Comparison of ENCODE assay signal across 8 cellular contexts in genomic region chr1:145858238-145858936, GRCh38. TPM values are rescaled to one million over a fixed set of nuclear protein-coding genes. Genes with fewer than 3 reads are reported as not detected.
DNase-seq lines count a peak whose midpoint lies in the region; ATAC-seq, FAIRE-seq and TF ChIP-seq lines count a peak whose summit lies in the region.

No MANE protein-coding gene starts in this region.

- H3K27ac Mint-ChIP-seq in activated CD4-positive, alpha-beta T cell treated with anti-CD3 and anti-CD28 coated beads, Interleukin-2, amount 10 ng/mL, durations not matched to agents 24 days and 14 days: peak overlapping the region; percentile 96

- no peak overlapping the region for H2BK12ac ChIP-seq in H1 (ENCODE audit: low read depth, low read length)

- H3K9me3 ChIP-seq in H1 (ENCODE audit: insufficient read depth in 2 of 2, low read depth in 1 of 2, low read length in 1 of 2) (peaks cover 4 to 5% of the 10 kb centered on the region in 2 experiments; a peak in 2 of 4 replicates), mucosa of descending colon (no peaks in the 10 kb centered on the region)

- FAIRE-seq in H1 (lab: Jason Lieb, UNC): no peak

- TF ChIP-seq CTCF in C4-2B (conservative IDR thresholded peaks at IDR 0.05) (no peak), H1 (IDR thresholded peaks at IDR 0.05; ENCODE audit: control extremely low read depth in 1 of 3, insufficient read depth in 1 of 3, low read depth in 1 of 3, low read length in 3 of 3) (no peak), mucosa of descending colon (IDR thresholded peaks at IDR 0.05) (no peak)

- peaks cover 0 to 5% (median 3%) of the 10 kb centered on the region in 4 experiments; a peak in 4 of 7 replicates for H3K4me1 ChIP-seq in H1 (replicated peaks in 1 of 4; ENCODE audit: control insufficient read depth in 3 of 4, insufficient read depth in 4 of 4, low read length in 3 of 4)
- H3K4me1 ChIP-seq in mucosa of descending colon (ENCODE audit: low read depth): peaks cover 4% of the 10 kb centered on the region

- H3K79me2 ChIP-seq in H1 (ENCODE audit: control insufficient read depth in 1 of 2, insufficient read depth in 2 of 2, low read length in 2 of 2): peaks cover 0 to 11% of the 10 kb centered on the region in 2 experiments; a peak in 1 of 4 replicates

- peak overlapping the region; percentile 83; the same call in 1 of the 2 replicates for H2BK5ac ChIP-seq in H1 (ENCODE audit: low read depth, low read length)

- intact Hi-C loops in activated CD4-positive, alpha-beta T cell treated with anti-CD3 and anti-CD28 coated beads, Interleukin-2, amount 10 ng/mL, durations not matched to agents 24 days and 14 days (cut with micrococcal nuclease): loop anchor here (2.0 kb wide), 2 partner anchors 34 to 98 kb away; partner anchors contain the start of genes POLR3C and RNF115
- intact Hi-C loops in mucosa of descending colon (cut with DNase I, micrococcal nuclease): no loop called here

- H2AK5ac ChIP-seq in H1 (ENCODE audit: low read depth, low read length): no peak overlapping the region

- H3K36me3 Mint-ChIP-seq in activated CD4-positive, alpha-beta T cell treated with anti-CD3 and anti-CD28 coated beads, Interleukin-2, amount 10 ng/mL, durations not matched to agents 24 days and 14 days (ENCODE audit: low read depth): peaks cover 18% of the 10 kb centered on the region

- H3K4me2 ChIP-seq in H1 (ENCODE audit: insufficient read depth in 1 of 2, low read depth in 2 of 2, low read length in 2 of 2): peak overlapping the region; percentile 63 to 72

- peaks cover 14% of the 10 kb centered on the region for H3K4me1 Mint-ChIP-seq in activated CD4-positive, alpha-beta T cell treated with anti-CD3 and anti-CD28 coated beads, Interleukin-2, amount 10 ng/mL, durations not matched to agents 24 days and 14 days

- no peaks in the 10 kb centered on the region; a peak in 1 of 7 replicates for H3K27me3 ChIP-seq in H1 (replicated peaks in 1 of 4; ENCODE audit: control insufficient read depth in 3 of 4, extremely low read depth in 1 of 4, insufficient read depth in 3 of 4, low read length in 3 of 4)

- DNase-seq in NCI-H1930 (lab: John Stamatoyannopoulos, UW) (peak; percentile 48 to 52), H1 (ENCODE audit: low read depth in 1 of 2, low spot score in 2 of 2) (peak; percentile 43 to 93), mucosa of descending colon (peak; percentile 77 to 84 (median 77)), NCI-H2107 treated with DMSO at 0.1 percent for 48 hours (lab: John Stamatoyannopoulos, UW; ENCODE audit: unreplicated experiment) (no peak)
- peak; percentile 85 for DNase-seq in activated CD4-positive, alpha-beta T cell treated with anti-CD3 and anti-CD28 coated beads, Interleukin-2, amount 10 ng/mL, durations not matched to agents 24 days and 14 days
- DNase-seq in stimulated activated naive CD4-positive, alpha-beta T cell (lab: John Stamatoyannopoulos, UW): peak in 4 of 6 experiments; percentile 56 to 82 (median 68)

- ATAC-seq in GM21526 (IDR thresholded peaks at IDR 0.05; ENCODE audit: low FRiP score, unreplicated experiment) (peak; percentile 11), mucosa of descending colon (peak; percentile 55)

- H3K79me1 ChIP-seq in H1 (ENCODE audit: low read depth, low read length): peaks cover 5% of the 10 kb centered on the region; the same call in 1 of the 2 replicates

- CTCF ChIA-PET in H1 (lab: Charles Lee; ENCODE audit: partially characterized antibody): interaction anchor here (0.9 to 12.9 kb wide), 11 partner anchors 11 to 154 kb away, joined by 3 to 214 read pairs (median 6); partner anchors contain the start of gene NUDT17

- H2AFZ ChIP-seq in H1 (ENCODE audit: low read length): no peak overlapping the region; the same call in 1 of the 2 replicates

- peak overlapping the region; percentile 46 to 90 (median 62) for H3K9ac ChIP-seq in H1 (replicated peaks in 1 of 4; ENCODE audit: extremely low read depth in 1 of 4, low read depth in 3 of 4, low read length in 3 of 4)

- no peak for TF ChIP-seq RAD21 in H1 (IDR thresholded peaks at IDR 0.05 in 1 of 2, conservative IDR thresholded peaks at IDR 0.05 in 1 of 2; ENCODE audit: low read depth in 2 of 2, low read length in 2 of 2)

- peak overlapping the region; percentile 99 for H3K18ac ChIP-seq in H1 (ENCODE audit: extremely low read depth, low read length)

- peaks cover 7% of the 10 kb centered on the region for H3K23me2 ChIP-seq in H1 (ENCODE audit: low read depth, low read length)

- H2BK15ac ChIP-seq in H1 (ENCODE audit: low read length): peak overlapping the region; percentile 46; the same call in 1 of the 2 replicates

- H3K4ac ChIP-seq in H1 (replicated peaks; ENCODE audit: insufficient read length, low read depth, low read length): no peak overlapping the region

- POLR2A ChIA-PET in H1 (lab: Charles Lee; ENCODE audit: partially characterized antibody): interaction anchor here (0.8 to 8.1 kb wide), 24 partner anchors 10 to 194 kb away, joined by 3 to 95 read pairs (median 6); partner anchors contain the start of genes ANKRD35, NUDT17, PEX11B and POLR3C

- H3K4me3 Mint-ChIP-seq in activated CD4-positive, alpha-beta T cell treated with anti-CD3 and anti-CD28 coated beads, Interleukin-2, amount 10 ng/mL, durations not matched to agents 24 days and 14 days: peak overlapping the region; percentile 96

- peak overlapping the region; percentile 81 for H4K91ac ChIP-seq in H1 (replicated peaks; ENCODE audit: insufficient read length, low read length)

- H4K20me1 ChIP-seq in H1 (replicated peaks in 1 of 2; ENCODE audit: control insufficient read depth in 1 of 2, insufficient read depth in 2 of 2, low read length in 2 of 2): no peaks in the 10 kb centered on the region

- H2BK20ac ChIP-seq in H1 (ENCODE audit: low read length): no peak overlapping the region

- peaks cover 3% of the 10 kb centered on the region for H3K27me3 Mint-ChIP-seq in activated CD4-positive, alpha-beta T cell treated with anti-CD3 and anti-CD28 coated beads, Interleukin-2, amount 10 ng/mL, durations not matched to agents 24 days and 14 days

- H4K8ac ChIP-seq in H1 (ENCODE audit: extremely low read depth, insufficient read depth, low read length): peak overlapping the region; percentile 96; the same call in 1 of the 2 replicates

- 0% methylated on average over 6 of the region's 41 CpGs; no CpG with 5 or more reads in 1 of the 2 experiments for WGBS in H1 (ENCODE audit: extremely low coverage in 1 of 2, insufficient coverage in 1 of 2, insufficient read length in 1 of 2, insufficient replicate concordance in 2 of 2, low coverage in 1 of 2, low lambda C conversion rate in 2 of 2, missing lambda C conversion rate in 1 of 2), 2 experiments

- no peak overlapping the region for H2BK120ac ChIP-seq in H1 (replicated peaks; ENCODE audit: low read depth, low read length)

- H3K27ac ChIP-seq in C4-2B (peak overlapping the region; percentile 71), H1 (ENCODE audit: low read depth, low read length) (peak overlapping the region; percentile 78; the same call in 1 of the 2 replicates)

- peaks cover 13 to 31% (median 26%) of the 10 kb centered on the region in 4 experiments for H3K36me3 ChIP-seq in H1 (ENCODE audit: control insufficient read depth in 2 of 4, insufficient read depth in 4 of 4, low read length in 3 of 4)
- no peaks in the 10 kb centered on the region for H3K36me3 ChIP-seq in mucosa of descending colon (ENCODE audit: low read depth)

- no peaks in the 10 kb centered on the region for H3K9me3 Mint-ChIP-seq in activated CD4-positive, alpha-beta T cell treated with anti-CD3 and anti-CD28 coated beads, Interleukin-2, amount 10 ng/mL, durations not matched to agents 24 days and 14 days

- peak overlapping the region; percentile 63 to 95 (median 89) for H3K4me3 ChIP-seq in H1 (ENCODE audit: extremely low read depth in 1 of 4, insufficient read depth in 2 of 4, low read depth in 3 of 4, low read length in 4 of 4)
- H3K4me3 ChIP-seq in mucosa of descending colon: peak overlapping the region; percentile 63

- no peak for TF ChIP-seq EP300 in H1 (IDR thresholded peaks at IDR 0.05; ENCODE audit: borderline replicate concordance in 1 of 2, low read depth in 2 of 2, low read length in 2 of 2)

- no peak for TF ChIP-seq POLR2A in H1 (IDR thresholded peaks at IDR 0.05; ENCODE audit: control extremely low read depth in 1 of 2, low read depth in 2 of 2, low read length in 2 of 2)

- H3K14ac ChIP-seq in H1 (ENCODE audit: insufficient read length): no peak overlapping the region

- H3K56ac ChIP-seq in H1 (replicated peaks; ENCODE audit: insufficient read length, low read depth, low read length): peak overlapping the region; percentile 89

- no peak overlapping the region for H3K23ac ChIP-seq in H1 (ENCODE audit: insufficient read length)

- H4K5ac ChIP-seq in H1 (ENCODE audit: insufficient read length, low read depth, low read length): peak overlapping the region; percentile 99

RNA-seq across cellular contexts. Expression of gene PIAS3, which starts 0.5 kb away (rescaled TPM):
- total RNA-seq in activated CD4-positive, alpha-beta T cell treated with anti-CD3 and anti-CD28 coated beads, Interleukin-2, amount 10 ng/mL, durations not matched to agents 24 days and 14 days: 19.1 and 20.2 TPM in 2 replicates
- total RNA-seq in H1 (2021; fragmentation: NEBNext Ultra II Directional; extraction: Animal tissue kit (Norgen Biotek cat#: 25700)): 36.7 and 40.7 TPM in 2 replicates
- 49.9 and 73.8 TPM in 2 replicates for polyA plus RNA-seq in H1 (2011; rRNA removed)
- polyA plus RNA-seq in H1 (2011; cell fraction: cytosol; rRNA removed): 28.8 TPM
- 99.2 TPM for polyA plus RNA-seq in H1 (2011; cell fraction: nucleus; rRNA removed)
- 40.5 to 52.2 TPM (median 46.3 TPM) in 4 replicates for polyA plus RNA-seq in H1 (2012, experiment 1 of 2)
- 44.2 TPM for polyA plus RNA-seq in H1 (2012, experiment 2 of 2)
- 40.9 TPM for polyA plus RNA-seq in H1 (2013, experiment 1 of 2)
- 39.1 TPM for polyA plus RNA-seq in H1 (2013, experiment 2 of 2)
- polyA minus RNA-seq in H1 (2011; rRNA and poly(A)+ RNA removed): 20.0 and 23.6 TPM in 2 replicates
- polyA minus RNA-seq in H1 (2011; cell fraction: cytosol; rRNA and poly(A)+ RNA removed): 24.3 TPM
- polyA minus RNA-seq in H1 (2011; cell fraction: nucleus; rRNA and poly(A)+ RNA removed): 34.7 TPM
- 10 to 100 TPM; 11.6 to 26.6 (median 14.8) TPM for total RNA-seq in mucosa of descending colon

RNA-seq across cellular contexts. Expression of gene NUDT17, which starts 13.0 kb away (rescaled TPM):
- 2.5 and 3.4 TPM in 2 replicates for total RNA-seq in activated CD4-positive, alpha-beta T cell treated with anti-CD3 and anti-CD28 coated beads, Interleukin-2, amount 10 ng/mL, durations not matched to agents 24 days and 14 days
- total RNA-seq in H1 (2021; fragmentation: NEBNext Ultra II Directional; extraction: Animal tissue kit (Norgen Biotek cat#: 25700)): 2.7 and 2.8 TPM in 2 replicates
- polyA plus RNA-seq in H1 (2011; rRNA removed): 4.1 and 5.1 TPM in 2 replicates
- 5.5 TPM for polyA plus RNA-seq in H1 (2011; cell fraction: cytosol; rRNA removed)
- 6.3 TPM for polyA plus RNA-seq in H1 (2011; cell fraction: nucleus; rRNA removed)
- polyA plus RNA-seq in H1 (2012, experiment 1 of 2): 2.5 to 3.7 TPM (median 3.2 TPM) in 4 replicates
- 8.8 TPM for polyA plus RNA-seq in H1 (2012, experiment 2 of 2)
- 2.4 TPM for polyA plus RNA-seq in H1 (2013, experiment 1 of 2)
- polyA plus RNA-seq in H1 (2013, experiment 2 of 2): 2.2 TPM
- 1.3 and 2.0 TPM in 2 replicates for polyA minus RNA-seq in H1 (2011; rRNA and poly(A)+ RNA removed)
- 1.0 TPM for polyA minus RNA-seq in H1 (2011; cell fraction: cytosol; rRNA and poly(A)+ RNA removed)
- 1.2 TPM for polyA minus RNA-seq in H1 (2011; cell fraction: nucleus; rRNA and poly(A)+ RNA removed)
- 1 to 10 TPM; 1.1 to 2.5 (median 1.3) TPM for total RNA-seq in mucosa of descending colon

RNA-seq across cellular contexts. Expression of gene ANKRD35, which starts 27.3 kb away (rescaled TPM):
- total RNA-seq in activated CD4-positive, alpha-beta T cell treated with anti-CD3 and anti-CD28 coated beads, Interleukin-2, amount 10 ng/mL, durations not matched to agents 24 days and 14 days: 0.40 TPM in 2 replicates
- total RNA-seq in H1 (2021; fragmentation: NEBNext Ultra II Directional; extraction: Animal tissue kit (Norgen Biotek cat#: 25700)): 2.2 and 3.0 TPM in 2 replicates
- polyA plus RNA-seq in H1 (2011; rRNA removed): 1.4 and 1.6 TPM in 2 replicates
- polyA plus RNA-seq in H1 (2011; cell fraction: cytosol; rRNA removed): 2.3 TPM
- 1.1 TPM for polyA plus RNA-seq in H1 (2011; cell fraction: nucleus; rRNA removed)
- 2.7 to 4.6 TPM (median 3.3 TPM) in 4 replicates for polyA plus RNA-seq in H1 (2012, experiment 1 of 2)
- polyA plus RNA-seq in H1 (2012, experiment 2 of 2): 1.1 TPM
- 1.5 TPM for polyA plus RNA-seq in H1 (2013, experiment 1 of 2)
- 1.2 TPM for polyA plus RNA-seq in H1 (2013, experiment 2 of 2)
- 0.28 and 0.54 TPM in 2 replicates for polyA minus RNA-seq in H1 (2011; rRNA and poly(A)+ RNA removed)
- 1.5 TPM for polyA minus RNA-seq in H1 (2011; cell fraction: cytosol; rRNA and poly(A)+ RNA removed)
- polyA minus RNA-seq in H1 (2011; cell fraction: nucleus; rRNA and poly(A)+ RNA removed): 0.90 TPM
- 1 to 10 TPM in 1 of 3 donors, under 1 TPM in 2; 0.26 to 5.6 (median 0.99) TPM for total RNA-seq in mucosa of descending colon

RNA-seq across cellular contexts. Expression of gene POLR3C, which starts 34.4 kb away (rescaled TPM):
- total RNA-seq in activated CD4-positive, alpha-beta T cell treated with anti-CD3 and anti-CD28 coated beads, Interleukin-2, amount 10 ng/mL, durations not matched to agents 24 days and 14 days: 35.0 and 39.0 TPM in 2 replicates
- total RNA-seq in H1 (2021; fragmentation: NEBNext Ultra II Directional; extraction: Animal tissue kit (Norgen Biotek cat#: 25700)): 26.2 and 26.8 TPM in 2 replicates
- polyA plus RNA-seq in H1 (2011; rRNA removed): 23.7 and 26.8 TPM in 2 replicates
- polyA plus RNA-seq in H1 (2011; cell fraction: cytosol; rRNA removed): 32.3 TPM
- 25.0 TPM for polyA plus RNA-seq in H1 (2011; cell fraction: nucleus; rRNA removed)
- 19.3 to 25.9 TPM (median 21.4 TPM) in 4 replicates for polyA plus RNA-seq in H1 (2012, experiment 1 of 2)
- polyA plus RNA-seq in H1 (2012, experiment 2 of 2): 4.8 TPM
- polyA plus RNA-seq in H1 (2013, experiment 1 of 2): 16.3 TPM
- 15.6 TPM for polyA plus RNA-seq in H1 (2013, experiment 2 of 2)
- polyA minus RNA-seq in H1 (2011; rRNA and poly(A)+ RNA removed): 53.3 and 55.1 TPM in 2 replicates
- polyA minus RNA-seq in H1 (2011; cell fraction: cytosol; rRNA and poly(A)+ RNA removed): 15.9 TPM
- 37.1 TPM for polyA minus RNA-seq in H1 (2011; cell fraction: nucleus; rRNA and poly(A)+ RNA removed)
- total RNA-seq in mucosa of descending colon: 10 to 100 TPM; 17.5 to 24.0 (median 23.0) TPM

RNA-seq across cellular contexts. Expression of gene RNF115, which starts 34.5 kb away (rescaled TPM):
- total RNA-seq in activated CD4-positive, alpha-beta T cell treated with anti-CD3 and anti-CD28 coated beads, Interleukin-2, amount 10 ng/mL, durations not matched to agents 24 days and 14 days: 14.1 and 15.5 TPM in 2 replicates
- total RNA-seq in H1 (2021; fragmentation: NEBNext Ultra II Directional; extraction: Animal tissue kit (Norgen Biotek cat#: 25700)): 10.2 and 10.8 TPM in 2 replicates
- polyA plus RNA-seq in H1 (2011; rRNA removed): 3.0 and 4.7 TPM in 2 replicates
- polyA plus RNA-seq in H1 (2011; cell fraction: cytosol; rRNA removed): 4.5 TPM
- polyA plus RNA-seq in H1 (2011; cell fraction: nucleus; rRNA removed): 3.2 TPM
- 4.8 to 8.7 TPM (median 6.2 TPM) in 4 replicates for polyA plus RNA-seq in H1 (2012, experiment 1 of 2)
- polyA plus RNA-seq in H1 (2012, experiment 2 of 2): 3.2 TPM
- polyA plus RNA-seq in H1 (2013, experiment 1 of 2): 8.1 TPM
- 7.6 TPM for polyA plus RNA-seq in H1 (2013, experiment 2 of 2)
- 8.2 and 12.3 TPM in 2 replicates for polyA minus RNA-seq in H1 (2011; rRNA and poly(A)+ RNA removed)
- 2.9 TPM for polyA minus RNA-seq in H1 (2011; cell fraction: cytosol; rRNA and poly(A)+ RNA removed)
- 7.6 TPM for polyA minus RNA-seq in H1 (2011; cell fraction: nucleus; rRNA and poly(A)+ RNA removed)
- total RNA-seq in mucosa of descending colon: 10 to 100 TPM in 1 of 3 donors, 1 to 10 TPM in 2; 8.3 to 13.6 (median 8.8) TPM
